11 cellular contexts compared by ENCODE assay signal in genomic region chr18:63180971-63181376, GRCh38.
DNase-seq lines count a peak whose midpoint lies in the region; ATAC-seq, FAIRE-seq and TF ChIP-seq lines count a peak whose summit lies in the region.
"Had no signal": no experiment of that assay in that cellular context is flagged by ENCODE, and none has a peak within 500 bp of the region (broad histone marks: within the 10 kb centered on the region; RNA-seq: fewer than 3 reads in every experiment).

No MANE protein-coding gene starts in this region.

- peaks cover 8% of the 10 kb centered on the region for H3K27me3 ChIP-seq in bronchial epithelial cell (ENCODE audit: control insufficient read depth, insufficient read depth, low read length)

- H3K36me3 ChIP-seq in bronchial epithelial cell (ENCODE audit: control insufficient read depth, insufficient read depth, low read length) = no peaks in the 10 kb centered on the region

- TF ChIP-seq CTCF in bronchial epithelial cell (IDR thresholded peaks at IDR 0.05; ENCODE audit: insufficient read depth, low read length, severe bottlenecking) = no peak

- H3K4me3 ChIP-seq in bronchial epithelial cell (ENCODE audit: low read depth, low read length) = no peak overlapping the region

- DNase-seq in bronchial epithelial cell (ENCODE audit: low read depth) (no peak), SW 1271 (lab: John Stamatoyannopoulos, UW) (no peak), NCI-H510A treated with DMSO at 0.1 percent for 48 hours (lab: John Stamatoyannopoulos, UW) (no peak)
- no peak for DNase-seq in activated CD4-positive, alpha-beta T cell treated with anti-CD3 and anti-CD28 coated beads for 1 hour
- DNase-seq: NCI-H2107 had no signal

- FAIRE-seq in bronchial epithelial cell (lab: Jason Lieb, UNC) = peak; percentile 18
- FAIRE-seq: endothelial cell of umbilical vein, keratinocyte had no signal

- ATAC-seq in GM18508 (IDR thresholded peaks at IDR 0.05; ENCODE audit: insufficient read depth, unreplicated experiment) (peak; percentile 49), GM19438 (IDR thresholded peaks at IDR 0.05; ENCODE audit: low read depth, unreplicated experiment) (peak; percentile 45), HG03039 (IDR thresholded peaks at IDR 0.05; ENCODE audit: unreplicated experiment) (peak; percentile 63), HG03571 (IDR thresholded peaks at IDR 0.05; ENCODE audit: unreplicated experiment) (no peak)
